In the genomic region with DNA sequence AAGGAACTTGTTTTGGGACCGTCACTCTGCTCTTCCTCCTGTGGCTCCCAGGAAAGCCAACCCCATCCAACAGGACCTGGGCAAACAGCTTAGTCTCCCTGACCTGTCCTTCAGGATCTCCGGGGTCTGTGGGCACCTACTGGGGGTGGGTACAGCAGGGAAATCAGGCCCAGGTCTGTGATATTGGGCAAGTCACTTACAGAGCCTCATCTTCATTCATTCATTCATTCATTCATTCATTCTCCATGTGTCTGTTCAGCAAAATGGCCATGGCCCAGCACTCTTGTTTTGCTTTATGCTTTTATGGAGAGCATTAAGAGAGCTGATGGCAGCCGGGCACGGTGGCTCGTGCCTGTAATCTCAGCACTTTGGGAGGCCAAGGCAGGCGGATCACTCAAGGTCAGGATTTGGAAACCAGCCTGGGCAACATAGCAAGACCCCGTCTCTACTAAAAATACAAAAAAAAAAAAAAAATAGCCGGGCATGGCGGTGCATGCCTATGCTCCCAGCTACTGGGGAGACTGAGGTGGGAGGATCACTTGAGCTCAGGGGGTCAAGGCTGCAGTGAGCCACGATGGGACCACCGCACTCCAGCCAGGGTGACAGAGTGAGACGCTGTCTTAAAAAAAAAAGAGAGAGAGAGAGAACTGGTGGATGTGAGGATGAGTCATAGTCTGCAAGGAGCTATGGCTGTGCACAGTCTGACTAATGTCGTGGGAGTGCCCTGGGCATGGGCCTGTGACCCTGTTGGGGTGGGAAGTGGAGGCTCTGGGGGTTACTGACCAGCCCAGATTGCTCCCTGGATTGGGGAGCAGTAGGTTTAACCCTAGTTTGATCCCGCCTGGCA, we compare ENCODE assay signal across 9 cellular contexts. TPM values are rescaled to one million over a fixed set of nuclear protein-coding genes. Genes with fewer than 3 reads are reported as not detected.
DNase-seq lines count a peak whose midpoint lies in the region; ATAC-seq and TF ChIP-seq lines count a peak whose summit lies in the region.
"Had no signal": no experiment of that assay in that cellular context is flagged by ENCODE, and none has a peak within 500 bp of the region (broad histone marks: within the 10 kb centered on the region; RNA-seq: fewer than 3 reads in every experiment).

No MANE protein-coding gene starts in this region.

- DNase-seq in stimulated activated CD4-positive, alpha-beta T cell treated with anti-CD3 and anti-CD28 coated beads, Interleukin-15, amount 100 ng/mL, for 24 hours = peak; percentile 18
- no peak for DNase-seq in stimulated activated CD4-positive, alpha-beta T cell treated with anti-CD3 and anti-CD28 coated beads, Interleukin-12 subunit alpha, Interleukin-12 subunit beta, amount 100 ng/mL, for 4 hours
- DNase-seq in SK-MEL-5 (ENCODE audit: low read depth, low spot score) (peak; percentile 17), fibroblast of the aortic adventitia (ENCODE audit: low read depth) (peak; percentile 55), upper lobe of right lung (no peak), tibial artery (no peak), hepatocyte (ENCODE audit: low spot score) (no peak)
- DNase-seq: psoas muscle had no signal

- H3K4me2 ChIP-seq in hepatocyte = no peak overlapping the region

- no peaks in the 10 kb centered on the region for H3K79me2 ChIP-seq in hepatocyte

- H3K27ac ChIP-seq in upper lobe of right lung (no peak overlapping the region), tibial artery (no peak overlapping the region), hepatocyte (no peak overlapping the region)
- H3K27ac ChIP-seq: psoas muscle had no signal

- ATAC-seq in upper lobe of right lung (peak; percentile 69), GM19324 (IDR thresholded peaks at IDR 0.05; ENCODE audit: low FRiP score, unreplicated experiment) (no peak)

- H3K9me3 ChIP-seq in upper lobe of right lung (no peaks in the 10 kb centered on the region), tibial artery (no peaks in the 10 kb centered on the region), hepatocyte (ENCODE audit: low read depth) (no peaks in the 10 kb centered on the region)
- H3K9me3 ChIP-seq: psoas muscle had no signal

- H3K27me3 ChIP-seq in upper lobe of right lung (no peaks in the 10 kb centered on the region), tibial artery (no peaks in the 10 kb centered on the region), hepatocyte (no peaks in the 10 kb centered on the region)

- no peaks in the 10 kb centered on the region for H3K9me2 ChIP-seq in hepatocyte (replicated peaks; ENCODE audit: insufficient read depth)

- intact Hi-C loops in upper lobe of right lung (cut with DNase I) = no loop called here
- intact Hi-C loops in tibial artery (cut with DNase I; ENCODE audit: low total_unique reads) = no loop called here

- TF ChIP-seq CTCF in fibroblast of the aortic adventitia (IDR thresholded peaks at IDR 0.05; ENCODE audit: insufficient read depth, low read length) (no peak), upper lobe of right lung (IDR thresholded peaks at IDR 0.05) (no peak), tibial artery (IDR thresholded peaks at IDR 0.05) (no peak), hepatocyte (IDR thresholded peaks at IDR 0.05; ENCODE audit: poor library complexity) (no peak)

- in situ Hi-C loops in SK-MEL-5 (cut with HindIII; ENCODE audit: low pct_unique_long_range_greater_than_20kb, low sequenced_read_pairs) = no loop called here

- H3K4me3 ChIP-seq in fibroblast of the aortic adventitia (ENCODE audit: low read depth, low read length) = no peak overlapping the region
- no peak overlapping the region for H3K4me3 ChIP-seq in upper lobe of right lung
- no peak overlapping the region for H3K4me3 ChIP-seq in tibial artery
- H3K4me3 ChIP-seq in hepatocyte = no peak overlapping the region
- H3K4me3 ChIP-seq: psoas muscle had no signal

- H3K36me3 ChIP-seq in upper lobe of right lung (no peaks in the 10 kb centered on the region), tibial artery (peaks cover 0 to 50% (median 15%) of the 10 kb centered on the region in 3 donors), hepatocyte (replicated peaks; ENCODE audit: insufficient read depth, low read depth) (no peaks in the 10 kb centered on the region)

- no peaks in the 10 kb centered on the region for H3K4me1 ChIP-seq in upper lobe of right lung
- H3K4me1 ChIP-seq in tibial artery = no peaks in the 10 kb centered on the region
- no peaks in the 10 kb centered on the region for H3K4me1 ChIP-seq in hepatocyte (ENCODE audit: insufficient read depth)
- H3K4me1 ChIP-seq: psoas muscle had no signal

- no peaks in the 10 kb centered on the region for H4K20me1 ChIP-seq in hepatocyte (ENCODE audit: insufficient read depth, poor library complexity, severe bottlenecking)

- H2AFZ ChIP-seq in hepatocyte = no peak overlapping the region

- WGBS in hepatocyte (ENCODE audit: low lambda C conversion rate, missing lambda C conversion rate) = 85% methylated on average over 14 of the region's 14 CpGs

RNA-seq across cellular contexts. Expression of gene CLIP2, which starts 54.3 kb away (rescaled TPM):
- 8.4 and 9.2 TPM in 2 replicates for total RNA-seq in SK-MEL-5 (2014; rRNA removed; shearing (Covaris generic))
- 15.1 and 16.1 TPM in 2 replicates for polyA plus RNA-seq in SK-MEL-5 (2015; cell fraction: cytosol; rRNA removed)
- 11.7 and 17.8 TPM in 2 replicates for polyA plus RNA-seq in SK-MEL-5 (2015; cell fraction: nucleus; rRNA removed)
- total RNA-seq in fibroblast of the aortic adventitia (ENCODE audit: low replicate concordance) (31.9 and 89.9 TPM in 2 replicates), upper lobe of right lung (24.3 TPM), hepatocyte (28.1 and 28.5 TPM in 2 replicates)
- 16.8 and 17.9 TPM in 2 replicates for polyA plus RNA-seq in hepatocyte

Comparison
In these comparisons a context has a peak if more than half of its experiments do, and no peak if none do; other contexts are left out.
1. DNase-seq: peak in stimulated activated CD4-positive, alpha-beta T cell treated with anti-CD3 and anti-CD28 coated beads, Interleukin-15, amount 100 ng/mL, for 24 hours (single experiment), SK-MEL-5 (single experiment) and fibroblast of the aortic adventitia (single experiment); none in stimulated activated CD4-positive, alpha-beta T cell treated with anti-CD3 and anti-CD28 coated beads, Interleukin-12 subunit alpha, Interleukin-12 subunit beta, amount 100 ng/mL, for 4 hours (single experiment), upper lobe of right lung (single experiment), tibial artery (0 of 2) and hepatocyte (single experiment).